ENCODE assay signal across 10 cellular contexts in genomic region chr5:39219433-39219832, GRCh38. TPM values are rescaled to one million over a fixed set of nuclear protein-coding genes. Genes with fewer than 3 reads are reported as not detected.
A peak's percentile ranks its signal among the peaks of the same experiment; 100 is the strongest.
DNase-seq lines count a peak whose midpoint lies in the region; ATAC-seq and TF ChIP-seq lines count a peak whose summit lies in the region.
"Had no signal": no experiment of that assay in that cellular context is flagged by ENCODE, and none has a peak within 500 bp of the region (broad histone marks: within the 10 kb centered on the region; RNA-seq: fewer than 3 reads in every experiment).

Gene FYB1, minus strand, starts transcription at chr5:39219563. Its CDS starts 16,603 bp downstream, at chr5:39202960.

- peak within 1 kb of the TSS; percentile 54 for H3K27ac Mint-ChIP-seq in type B pancreatic cell

- no peaks in the 10 kb centered on the region for H3K27me3 Mint-ChIP-seq in type B pancreatic cell

- H3K4me1 Mint-ChIP-seq in type B pancreatic cell (ENCODE audit: unreplicated experiment) = peaks cover 21% of the 10 kb centered on the region

- no peak for ATAC-seq in HG03045 (IDR thresholded peaks at IDR 0.05; ENCODE audit: unreplicated experiment)
- ATAC-seq in HG02642 (IDR thresholded peaks at IDR 0.05; ENCODE audit: poor library complexity, unreplicated experiment) = no peak

- peak within 1 kb of the TSS; percentile 36 for H3K4me3 Mint-ChIP-seq in type B pancreatic cell

- TF ChIP-seq CTCF in type B pancreatic cell (conservative IDR thresholded peaks at IDR 0.05) = no peak

- no peaks in the 10 kb centered on the region for H3K36me3 Mint-ChIP-seq in type B pancreatic cell

- H3K9me3 Mint-ChIP-seq in type B pancreatic cell = no peaks in the 10 kb centered on the region

- no peak for DNase-seq in activated CD8-positive, alpha-beta memory T cell treated with anti-CD3 and anti-CD28 coated beads, Interleukin-2, amount 50 U/mL, for 48 hours
- peak; percentile 42 for DNase-seq in amniotic stem cell (lab: John Stamatoyannopoulos, UW)
- peak; percentile 65 for DNase-seq in left kidney (ENCODE audit: low read depth, low spot score)
- DNase-seq in type B pancreatic cell (ENCODE audit: extremely low spot score, unreplicated experiment) = no peak
- no peak for DNase-seq in DMS53 treated with DMSO at 0.1 percent for 48 hours (lab: John Stamatoyannopoulos, UW; ENCODE audit: unreplicated experiment)
- DNase-seq: effector CD4-positive, alpha-beta T cell; SHP77 treated with DMSO at 0.1 percent for 48 hours had no signal

- CTCF ChIA-PET in activated CD8-positive, alpha-beta memory T cell treated with anti-CD3 and anti-CD28 coated beads for 36 hours (lab: Charles Lee) = interaction anchor here (1.0 to 4.1 kb wide), 3 partner anchors 63 to 144 kb away, joined by 3 to 51 read pairs (median 3); no protein-coding TSS in a partner anchor

- POLR2A ChIA-PET in activated CD8-positive, alpha-beta memory T cell treated with anti-CD3 and anti-CD28 coated beads for 36 hours (lab: Charles Lee) = no interaction called here

RNA-seq across cellular contexts. Expression of gene FYB1, which starts in this region (rescaled TPM):
- 10 to 100 TPM; 45.3 to 51.9 TPM for total RNA-seq in activated CD8-positive, alpha-beta memory T cell treated with anti-CD3 and anti-CD28 coated beads for 36 hours
- total RNA-seq in type B pancreatic cell (ENCODE audit: low replicate concordance) = 0.24 and 0.33 TPM in 2 replicates

Comparison
In these comparisons a context has a peak if more than half of its experiments do, and no peak if none do; other contexts are left out.
1. RNA of gene FYB1 (total RNA-seq): 45.3 to 51.9 TPM in activated CD8-positive, alpha-beta memory T cell treated with anti-CD3 and anti-CD28 coated beads for 36 hours; 0.24 to 0.33 TPM in type B pancreatic cell; every median in the first group is over 10 times any median in the second.
2. DNase-seq: peak in amniotic stem cell (single experiment) and left kidney (single experiment); none in activated CD8-positive, alpha-beta memory T cell treated with anti-CD3 and anti-CD28 coated beads, Interleukin-2, amount 50 U/mL, for 48 hours (single experiment), type B pancreatic cell (single experiment) and DMS53 treated with DMSO at 0.1 percent for 48 hours (single experiment).